In genomic region chr2:196200557-196200956, GRCh38 we compare ENCODE assay signal across 11 cellular contexts. TPM values are rescaled to one million over a fixed set of nuclear protein-coding genes. Genes with fewer than 3 reads are reported as not detected.
DNase-seq lines count a peak whose midpoint lies in the region; ATAC-seq and TF ChIP-seq lines count a peak whose summit lies in the region.
"Had no signal": no experiment of that assay in that cellular context is flagged by ENCODE, and none has a peak within 500 bp of the region (broad histone marks: within the 10 kb centered on the region; RNA-seq: fewer than 3 reads in every experiment).

No MANE protein-coding gene starts in this region.

- intact Hi-C loops in cardiac septum (cut with DNase I) = no loop called here

- no peak overlapping the region for H3K27ac ChIP-seq in SK-N-SH (ENCODE audit: low read depth in 2 of 2, low read length in 1 of 2)
- H3K27ac ChIP-seq: 22Rv1, foreskin keratinocyte had no signal

- peaks cover 12 to 26% (median 15%) of the 10 kb centered on the region in 3 donors for H3K4me1 Mint-ChIP-seq in naive B cell
- H3K4me1 Mint-ChIP-seq: H9 had no signal

- peaks cover 18% of the 10 kb centered on the region for H3F3A ChIP-seq in SK-N-SH (replicated peaks; ENCODE audit: insufficient read depth)

- H2AFZ ChIP-seq in SK-N-SH (ENCODE audit: low read depth) = no peak overlapping the region

- TF ChIP-seq RAD21 in SK-N-SH (IDR thresholded peaks at IDR 0.05; ENCODE audit: low read length) = no peak

- H3K9ac ChIP-seq in SK-N-SH = no peak overlapping the region

- H3K4me2 ChIP-seq in SK-N-SH = no peak overlapping the region

- DNase-seq in activated CD4-positive, CD25-positive, alpha-beta regulatory T cell treated with anti-CD3 and anti-CD28 coated beads, Interleukin-2, amount 50 U/mL, for 72 hours = no peak
- DNase-seq in naive B cell (no peak), SK-N-SH (no peak), cardiac septum (ENCODE audit: low spot score) (no peak), 8988T (no peak)
- DNase-seq: foreskin keratinocyte, H9 had no signal

- peak overlapping the region in 1 of 8 donors; percentile 38 for H3K4me3 Mint-ChIP-seq in naive B cell
- H3K4me3 Mint-ChIP-seq: H9 had no signal

- no peaks in the 10 kb centered on the region for H3K36me3 Mint-ChIP-seq in naive B cell

- no peak for TF ChIP-seq EP300 in SK-N-SH (IDR thresholded peaks at IDR 0.05; ENCODE audit: borderline replicate concordance in 1 of 2, low read depth in 1 of 2, low read length in 1 of 2)

- no peaks in the 10 kb centered on the region; the same call in 1 of the 2 replicates for H3K79me2 ChIP-seq in SK-N-SH (ENCODE audit: insufficient read depth)

- no peaks in the 10 kb centered on the region; a peak in 1 of 4 replicates for H3K4me1 ChIP-seq in SK-N-SH (ENCODE audit: control insufficient read depth in 1 of 2, insufficient read depth in 2 of 2, low read depth in 1 of 2, low read length in 1 of 2)
- H3K4me1 ChIP-seq: foreskin keratinocyte had no signal

- no peaks in the 10 kb centered on the region for H3K9me3 ChIP-seq in SK-N-SH

- no peaks in the 10 kb centered on the region for H3K9me3 Mint-ChIP-seq in naive B cell
- H3K9me3 Mint-ChIP-seq: H9 had no signal

- POLR2A ChIA-PET in SK-N-SH (lab: Yijun Ruan, JAX) = no interaction called here

- peaks cover 2 to 80% of the 10 kb centered on the region in 2 experiments for H3K36me3 ChIP-seq in SK-N-SH (replicated peaks in 1 of 2; ENCODE audit: control insufficient read depth in 1 of 2, insufficient read depth in 2 of 2, low read length in 1 of 2)

- H3K27me3 ChIP-seq in SK-N-SH (ENCODE audit: insufficient read depth) = no peaks in the 10 kb centered on the region
- H3K27me3 ChIP-seq: foreskin keratinocyte had no signal

- no peaks in the 10 kb centered on the region for H4K20me1 ChIP-seq in SK-N-SH (ENCODE audit: insufficient read depth)

- 86% methylated on average over 2 of the region's 2 CpGs for WGBS in SK-N-SH (ENCODE audit: low lambda C conversion rate)

- H3K9me2 ChIP-seq in SK-N-SH = no peaks in the 10 kb centered on the region

- peak; percentile 96 for ATAC-seq in activated CD4-positive, CD25-positive, alpha-beta regulatory T cell treated with anti-CD3 and anti-CD28 coated beads, Interleukin-2, amount 50 U/mL, for 24 hours
- peak; percentile 99 for ATAC-seq in GM21717 (IDR thresholded peaks at IDR 0.05; ENCODE audit: unreplicated experiment)
- peak; percentile 99 for ATAC-seq in HG03520 (IDR thresholded peaks at IDR 0.05; ENCODE audit: unreplicated experiment)
- ATAC-seq in naive B cell (ENCODE audit: low read depth in 2 of 2) = peak; percentile 55 to 73
- ATAC-seq: foreskin keratinocyte had no signal

- TF ChIP-seq CTCF in SK-N-SH (IDR thresholded peaks at IDR 0.05) = no peak

- CTCF ChIA-PET in SK-N-SH (lab: Yijun Ruan, JAX) = interaction anchor here (0.9 kb wide), 1 partner anchor 15 kb away, joined by 3 read pairs; no protein-coding TSS in a partner anchor

- no peaks in the 10 kb centered on the region for H3K27me3 Mint-ChIP-seq in naive B cell

- peak overlapping the region in 1 of 6 donors; percentile 44 for H3K27ac Mint-ChIP-seq in naive B cell
- H3K27ac Mint-ChIP-seq: H9 had no signal

- H3K4me3 ChIP-seq in SK-N-SH (ENCODE audit: low read depth in 2 of 2, low read length in 1 of 2) = no peak overlapping the region

TF ChIP-seq in SK-N-SH, 30 proteins besides CTCF, POLR2A, EP300 and RAD21:
- TF ChIP-seq FOXJ3 (CRISPR knock-in tag; IDR thresholded peaks at IDR 0.05) = no peak
- no peak for TF ChIP-seq USF1 (IDR thresholded peaks at IDR 0.05; ENCODE audit: borderline replicate concordance, low read depth)
- TF ChIP-seq IRF3 (IDR thresholded peaks at IDR 0.05; ENCODE audit: low read depth, low read length) = no peak
- TF ChIP-seq RCOR1 (IDR thresholded peaks at IDR 0.05; ENCODE audit: low read length) = no peak
- no peak for TF ChIP-seq FOXM1 (IDR thresholded peaks at IDR 0.05; ENCODE audit: low read depth)
- no peak for TF ChIP-seq PBX3 (IDR thresholded peaks at IDR 0.05)
- TF ChIP-seq SMC3 (IDR thresholded peaks at IDR 0.05; ENCODE audit: low read depth, low read length) = no peak
- no peak for TF ChIP-seq POLR2AphosphoS5 (IDR thresholded peaks at IDR 0.05; ENCODE audit: low read depth, low read length)
- TF ChIP-seq EZH2phosphoT487 (IDR thresholded peaks at IDR 0.05; ENCODE audit: borderline replicate concordance, low read depth) = no peak
- TF ChIP-seq YY1 (IDR thresholded peaks at IDR 0.05; ENCODE audit: low read depth) = no peak
- TF ChIP-seq GATA2 (CRISPR knock-in tag; IDR thresholded peaks at IDR 0.05) = no peak
- TF ChIP-seq RFX5 (IDR thresholded peaks at IDR 0.05; ENCODE audit: low read length) = no peak
- TF ChIP-seq NRF1 (IDR thresholded peaks at IDR 0.05; ENCODE audit: low read depth, low read length) = no peak
- TF ChIP-seq MXI1 (IDR thresholded peaks at IDR 0.05; ENCODE audit: low read depth, low read length) = no peak
- no peak for TF ChIP-seq ELF1 (IDR thresholded peaks at IDR 0.05)
TF ChIP-seq in SK-N-SH: peak in this region for 0.

RNA-seq across cellular contexts. Expression of gene STK17B, which starts 29.2 kb away (rescaled TPM):
- polyA plus RNA-seq in naive B cell (ENCODE audit: low read depth in 6 of 6) (100 to 1,000 TPM in 5 of 6 donors, 10 to 100 TPM in 1; 90.2 to 162 (median 118) TPM), SK-N-SH (2012; rRNA removed) (5.1 and 6.1 TPM in 2 replicates)
- 6.4 and 7.7 TPM in 2 replicates for polyA plus RNA-seq in SK-N-SH (2012; cell fraction: cytosol; rRNA removed)
- 4.8 and 9.5 TPM in 2 replicates for polyA plus RNA-seq in SK-N-SH (2012; cell fraction: nucleus; rRNA removed)
- total RNA-seq in cardiac septum = 4.0 TPM

Comparison
In these comparisons a context has a peak if more than half of its experiments do, and no peak if none do; other contexts are left out.
1. RNA of gene STK17B, which starts 29.2 kb away (polyA plus RNA-seq): 90.2 to 162 TPM in naive B cell; 4.8 to 9.5 TPM in SK-N-SH; every median in the first group is over 4 times any median in the second.
2. Peak in every context shown above with its lines, with median percentiles within 50 percentile points of each other: ATAC-seq.